ENCODE assay signal across 20 cellular contexts in genomic region chr7:112858838-112859237, GRCh38.
DNase-seq lines count a peak whose midpoint lies in the region; ATAC-seq, FAIRE-seq and TF ChIP-seq lines count a peak whose summit lies in the region.
"Had no signal": no experiment of that assay in that cellular context is flagged by ENCODE, and none has a peak within 500 bp of the region (broad histone marks: within the 10 kb centered on the region; RNA-seq: fewer than 3 reads in every experiment).

No MANE protein-coding gene starts in this region.

- no TSS peak for BruUV-seq in K562 (replicated peaks; lab: Mats Ljungman, UMichigan)

- no peaks in the 10 kb centered on the region for H3K79me2 ChIP-seq in K562 (ENCODE audit: control insufficient read depth, insufficient read depth, low read length)

- H3K9me3 Mint-ChIP-seq in naive thymus-derived CD4-positive, alpha-beta T cell = peaks cover 0 to 7% (median 0%) of the 10 kb centered on the region in 11 donors
- H3K9me3 Mint-ChIP-seq in mesothelial cell of epicardium = peaks cover 17% of the 10 kb centered on the region
- H3K9me3 Mint-ChIP-seq: CD4-positive, alpha-beta T cell; CD8-positive, alpha-beta T cell had no signal

- no peak for TF ChIP-seq EP300 in K562 (IDR thresholded peaks at IDR 0.05; ENCODE audit: low read length)

- H3K4me1 Mint-ChIP-seq in naive thymus-derived CD4-positive, alpha-beta T cell = peaks cover 0 to 6% (median 0%) of the 10 kb centered on the region in 7 donors
- peaks cover 15% of the 10 kb centered on the region for H3K4me1 Mint-ChIP-seq in mesothelial cell of epicardium

- CTCF ChIA-PET in K562 (lab: Yijun Ruan, JAX; ENCODE audit: low intra/inter-chr PET ratio) = no interaction called here
- CTCF ChIA-PET in naive thymus-derived CD4-positive, alpha-beta T cell (lab: Charles Lee) = no interaction called here

- H3K4me2 ChIP-seq in K562 (ENCODE audit: insufficient read depth, low read length) = no peak overlapping the region
- H3K4me2 ChIP-seq: A549; BLaER1 treated with 17β-estradiol and CSF1 and Interleukin-3, amounts not matched to agents 10 nM and 100 nM had no signal

- no peak for TF ChIP-seq POLR2A in GM12891 (IDR thresholded peaks at IDR 0.05; ENCODE audit: low read depth, low read length)
- no peak for TF ChIP-seq POLR2A in GM12892 (IDR thresholded peaks at IDR 0.05; ENCODE audit: low read depth, low read length)
- TF ChIP-seq POLR2A in K562 (conservative IDR thresholded peaks at IDR 0.05) = no peak

- no peak overlapping the region for H3K27ac Mint-ChIP-seq in naive thymus-derived CD4-positive, alpha-beta T cell
- H3K27ac Mint-ChIP-seq in mesothelial cell of epicardium = no peak overlapping the region
- H3K27ac Mint-ChIP-seq: B cell; CD4-positive, alpha-beta T cell; CD8-positive, alpha-beta T cell had no signal

- TF ChIP-seq RAD21 in K562 (CRISPR knock-in tag; conservative IDR thresholded peaks at IDR 0.05 in 1 of 2, IDR thresholded peaks at IDR 0.05 in 1 of 2) = no peak

- FAIRE-seq in GM12891 (lab: Jason Lieb, UNC) (no peak), GM12892 (lab: Jason Lieb, UNC) (peak; percentile 27), K562 (lab: Jason Lieb, UNC) (no peak)
- FAIRE-seq: A549, D721Med had no signal

- no peak overlapping the region for H2AFZ ChIP-seq in K562 (ENCODE audit: low read depth, low read length)

- 14% methylated on average over 2 of the region's 2 CpGs for WGBS in K562 (ENCODE audit: insufficient coverage, low coverage, missing lambda C conversion rate)

- DNase-seq in GM12891 (ENCODE audit: insufficient read length, low spot score) (no peak), GM12892 (ENCODE audit: insufficient read length) (no peak), MV-4-11 (lab: John Stamatoyannopoulos, UW) (peak; percentile 6), K562 (ENCODE audit: extremely low read depth in 1 of 4, low spot score in 3 of 4) (no peak), mesothelial cell of epicardium (ENCODE audit: low spot score in 2 of 2, unreplicated experiment in 2 of 2) (no peak), 8988T (no peak)
- no peak for DNase-seq in naive thymus-derived CD4-positive, alpha-beta T cell
- DNase-seq: AML-193; Caco-2; Calu3; CD4-positive, alpha-beta T cell; CD8-positive, alpha-beta T cell; DMS79 treated with DMSO at 0.1 percent for 48 hours; GF-D8 had no signal

- H4K20me1 ChIP-seq in K562 (replicated peaks; ENCODE audit: control insufficient read depth, insufficient read depth, low read length) = no peaks in the 10 kb centered on the region

- H3K9me1 ChIP-seq in K562 (ENCODE audit: control insufficient read depth, insufficient read depth, low read length) = no peaks in the 10 kb centered on the region

- ATAC-seq in K562 (no peak), HG03108 (IDR thresholded peaks at IDR 0.05; ENCODE audit: unreplicated experiment) (no peak)
- no peak for ATAC-seq in naive thymus-derived CD4-positive, alpha-beta T cell
- ATAC-seq: A549; CD8-positive, alpha-beta T cell had no signal

- H3K27ac ChIP-seq in K562 (ENCODE audit: extremely low read depth, low read depth, low read length) = no peak overlapping the region
- no peak overlapping the region for H3K27ac ChIP-seq in naive thymus-derived CD4-positive, alpha-beta T cell (ENCODE audit: low read depth, low read length)
- H3K27ac ChIP-seq: A549; BLaER1 treated with 17β-estradiol and CSF1 and Interleukin-3, amounts not matched to agents 10 nM and 100 nM; C4-2B had no signal

- intact Hi-C loops in K562 (cut with micrococcal nuclease) = no loop called here
- intact Hi-C loops in naive thymus-derived CD4-positive, alpha-beta T cell (cut with micrococcal nuclease) = no loop called here

- no peak for TF ChIP-seq CTCF in K562 (IDR thresholded peaks at IDR 0.05 in 2 of 3, conservative IDR thresholded peaks at IDR 0.05 in 1 of 3; ENCODE audit: insufficient read depth in 2 of 3, low read depth in 1 of 3, low read length in 3 of 3)
- no peak for TF ChIP-seq CTCF in mesothelial cell of epicardium (IDR thresholded peaks at IDR 0.05; ENCODE audit: unreplicated experiment)

- POLR2A ChIA-PET in K562 (lab: Yijun Ruan, JAX) = no interaction called here
- POLR2A ChIA-PET in naive thymus-derived CD4-positive, alpha-beta T cell (lab: Charles Lee) = no interaction called here

- H3K36me3 Mint-ChIP-seq in naive thymus-derived CD4-positive, alpha-beta T cell = peaks cover under 1 to 33% (median 27%) of the 10 kb centered on the region in 5 donors
- H3K36me3 Mint-ChIP-seq in mesothelial cell of epicardium = peaks cover 26% of the 10 kb centered on the region

- no peaks in the 10 kb centered on the region for H3K36me3 ChIP-seq in K562 (ENCODE audit: control insufficient read depth, insufficient read depth, low read length)
- no peaks in the 10 kb centered on the region for H3K36me3 ChIP-seq in naive thymus-derived CD4-positive, alpha-beta T cell (ENCODE audit: control insufficient read depth in 2 of 3, insufficient read depth in 3 of 3, low read length in 3 of 3)

- in situ Hi-C loops in K562 (cut with MboI) = no loop called here

- no peak overlapping the region for H3K4me3 ChIP-seq in K562
- H3K4me3 ChIP-seq in naive thymus-derived CD4-positive, alpha-beta T cell (ENCODE audit: low read length) = no peak overlapping the region
- H3K4me3 ChIP-seq: A549; BLaER1 treated with 17β-estradiol and CSF1 and Interleukin-3, amounts not matched to agents 10 nM and 100 nM had no signal

- no peaks in the 10 kb centered on the region; a peak in 1 of 5 replicates for H3K4me1 ChIP-seq in K562 (replicated peaks in 1 of 2; ENCODE audit: control insufficient read depth in 2 of 2, insufficient read depth in 2 of 2, low read length in 2 of 2)
- no peaks in the 10 kb centered on the region for H3K4me1 ChIP-seq in naive thymus-derived CD4-positive, alpha-beta T cell (ENCODE audit: control insufficient read depth in 2 of 2, insufficient read depth in 2 of 2, low read length in 2 of 2)
- H3K4me1 ChIP-seq: A549, Caco-2 had no signal

- no peaks in the 10 kb centered on the region for H3K27me3 ChIP-seq in K562 (ENCODE audit: control insufficient read depth in 2 of 2, insufficient read depth in 2 of 2, low read length in 2 of 2)
- H3K27me3 ChIP-seq in naive thymus-derived CD4-positive, alpha-beta T cell (ENCODE audit: control insufficient read depth in 2 of 2, insufficient read depth in 2 of 2, low read length in 2 of 2) = no peaks in the 10 kb centered on the region
- H3K27me3 ChIP-seq: BLaER1 treated with 17β-estradiol and CSF1 and Interleukin-3, amounts not matched to agents 10 nM and 100 nM had no signal

- no peaks in the 10 kb centered on the region for H3K9me3 ChIP-seq in K562 (replicated peaks; ENCODE audit: control insufficient read depth, insufficient read depth, low read depth, low read length)
- H3K9me3 ChIP-seq in naive thymus-derived CD4-positive, alpha-beta T cell (ENCODE audit: control insufficient read depth in 2 of 3, low read length in 3 of 3) = no peaks in the 10 kb centered on the region
- H3K9me3 ChIP-seq: A549, Caco-2 had no signal

- no peak overlapping the region for H3K9ac ChIP-seq in K562 (ENCODE audit: insufficient read depth in 1 of 2, low read depth in 2 of 2, low read length in 2 of 2)
- H3K9ac ChIP-seq: BLaER1 treated with 17β-estradiol and CSF1 and Interleukin-3, amounts not matched to agents 10 nM and 100 nM had no signal

- H3K27me3 Mint-ChIP-seq in naive thymus-derived CD4-positive, alpha-beta T cell = no peaks in the 10 kb centered on the region
- no peaks in the 10 kb centered on the region for H3K27me3 Mint-ChIP-seq in mesothelial cell of epicardium (ENCODE audit: low read depth)
- H3K27me3 Mint-ChIP-seq: B cell; CD4-positive, alpha-beta T cell had no signal

- H3K4me3 Mint-ChIP-seq in naive thymus-derived CD4-positive, alpha-beta T cell = no peak overlapping the region
- H3K4me3 Mint-ChIP-seq in mesothelial cell of epicardium = no peak overlapping the region
- H3K4me3 Mint-ChIP-seq: B cell; CD4-positive, alpha-beta T cell; CD8-positive, alpha-beta T cell had no signal

TF ChIP-seq in GM12891, 5 proteins besides CTCF, POLR2A, EP300 and RAD21:
- TF ChIP-seq SPI1 (IDR thresholded peaks at IDR 0.05; ENCODE audit: low read depth, low read length) (0 out of 2 replicates have a peak, but pooled peaks have one; percentile 5), POU2F2 (IDR thresholded peaks at IDR 0.05; ENCODE audit: low read depth, low read length) (no peak)

TF ChIP-seq in K562, 482 proteins besides CTCF, POLR2A, EP300 and RAD21:
- TF ChIP-seq RBM25 (IDR thresholded peaks at IDR 0.05; ENCODE audit: low read depth, low read length, severe bottlenecking) = peak; percentile 89
- TF ChIP-seq FOXK1 (CRISPR knock-in tag; IDR thresholded peaks at IDR 0.05; ENCODE audit: borderline replicate concordance) = no peak
- TF ChIP-seq, protein P1, sequence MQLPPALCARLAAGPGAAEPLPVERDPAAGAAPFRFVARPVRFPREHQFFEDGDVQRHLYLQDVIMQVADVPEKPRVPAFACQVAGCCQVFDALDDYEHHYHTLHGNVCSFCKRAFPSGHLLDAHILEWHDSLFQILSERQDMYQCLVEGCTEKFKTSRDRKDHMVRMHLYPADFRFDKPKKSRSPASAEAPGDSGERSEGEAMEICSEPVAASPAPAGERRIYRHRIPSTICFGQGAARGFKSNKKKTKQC (CRISPR knock-in tag; IDR thresholded peaks at IDR 0.05) = no peak
- no peak for TF ChIP-seq ZNF507 (tag; conservative IDR thresholded peaks at IDR 0.05)
- peak; percentile 99 for TF ChIP-seq ZNF134 (CRISPR knock-in tag; conservative IDR thresholded peaks at IDR 0.05)
- TF ChIP-seq FOXM1 (IDR thresholded peaks at IDR 0.05; ENCODE audit: low read depth) = peak; percentile 45; the same call in 1 of the 2 replicates
- TF ChIP-seq FOXM1 (CRISPR knock-in tag; IDR thresholded peaks at IDR 0.05; ENCODE audit: low read depth) = no peak
- TF ChIP-seq, protein P2, sequence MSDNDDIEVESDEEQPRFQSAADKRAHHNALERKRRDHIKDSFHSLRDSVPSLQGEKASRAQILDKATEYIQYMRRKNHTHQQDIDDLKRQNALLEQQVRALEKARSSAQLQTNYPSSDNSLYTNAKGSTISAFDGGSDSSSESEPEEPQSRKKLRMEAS (CRISPR knock-in tag; IDR thresholded peaks at IDR 0.05) = no peak
